In the genomic region with DNA sequence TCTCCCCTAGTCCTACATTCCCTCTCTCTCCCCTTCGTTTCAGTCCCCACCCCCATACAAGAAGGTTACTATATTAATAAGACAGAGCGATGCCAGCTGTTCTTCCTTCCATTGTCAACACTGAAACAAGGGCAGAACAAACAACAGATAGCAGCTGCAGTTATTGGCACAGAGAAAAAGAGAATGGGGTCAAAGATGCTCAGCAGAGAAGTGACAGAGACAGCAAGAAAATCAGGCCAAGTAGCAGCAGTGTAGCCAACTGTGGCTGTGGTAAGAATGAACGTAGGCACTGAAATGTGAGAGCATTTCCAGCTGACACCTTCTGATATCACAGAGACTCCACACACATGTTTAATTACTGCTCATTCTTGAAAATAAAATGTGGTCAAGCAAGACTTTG, we compare ENCODE assay signal across 15 cellular contexts.
DNase-seq lines count a peak whose midpoint lies in the region; ATAC-seq, FAIRE-seq and TF ChIP-seq lines count a peak whose summit lies in the region.
"Had no signal": no experiment of that assay in that cellular context is flagged by ENCODE, and none has a peak within 500 bp of the region (broad histone marks: within the 10 kb centered on the region; RNA-seq: fewer than 3 reads in every experiment).

No MANE protein-coding gene starts in this region.

- H3K36me3 ChIP-seq in left ventricle myocardium inferior (no peaks in the 10 kb centered on the region), colonic mucosa (no peaks in the 10 kb centered on the region), H7 (replicated peaks; ENCODE audit: control insufficient read depth, insufficient read depth, low read length) (no peaks in the 10 kb centered on the region)
- H3K36me3 ChIP-seq: brain microvascular endothelial cell, upper lobe of left lung had no signal

- no peaks in the 10 kb centered on the region for H3K27me3 Mint-ChIP-seq in type B pancreatic cell

- H3K4me3 Mint-ChIP-seq in type B pancreatic cell = peak overlapping the region; percentile 24

- DNase-seq in Right ventricle myocardium superior (no peak), left ventricle myocardium inferior (no peak), NCI-H748 treated with DMSO at 0.1 percent for 48 hours (lab: John Stamatoyannopoulos, UW) (peak; percentile 32), frontal cortex (ENCODE audit: low spot score in 2 of 2) (peak; percentile 2), type B pancreatic cell (ENCODE audit: extremely low spot score, unreplicated experiment) (no peak), colonic mucosa (no peak), H7 (no peak)
- no peak for DNase-seq in stimulated activated CD4-positive, alpha-beta T cell treated with anti-CD3 and anti-CD28 coated beads, Interleukin-12 subunit alpha, Interleukin-12 subunit beta, amount 100 ng/mL, for 4 hours
- DNase-seq: activated gamma-delta T cell, brain microvascular endothelial cell, DMS79 treated with DMSO at 0.1 percent for 48 hours, NCI-H226, occipital lobe, SIG-M5 had no signal

- no peak overlapping the region for H3K4me3 ChIP-seq in left ventricle myocardium inferior
- H3K4me3 ChIP-seq in colonic mucosa = no peak overlapping the region
- H3K4me3 ChIP-seq in H7 (ENCODE audit: insufficient read depth, low read depth, low read length) = no peak overlapping the region
- H3K4me3 ChIP-seq: upper lobe of left lung had no signal

- no peaks in the 10 kb centered on the region for H3K4me1 Mint-ChIP-seq in type B pancreatic cell (ENCODE audit: unreplicated experiment)

- peak overlapping the region; percentile 51 for H3K27ac Mint-ChIP-seq in type B pancreatic cell

- H3K27me3 ChIP-seq in left ventricle myocardium inferior (ENCODE audit: low read depth) (no peaks in the 10 kb centered on the region), colonic mucosa (no peaks in the 10 kb centered on the region), H7 (ENCODE audit: control insufficient read depth, insufficient read depth, low read length) (no peaks in the 10 kb centered on the region)
- H3K27me3 ChIP-seq: brain microvascular endothelial cell, upper lobe of left lung had no signal

- H3K4me1 ChIP-seq in left ventricle myocardium inferior = no peaks in the 10 kb centered on the region
- H3K4me1 ChIP-seq in colonic mucosa = no peaks in the 10 kb centered on the region
- H3K4me1 ChIP-seq: upper lobe of left lung had no signal

- no peaks in the 10 kb centered on the region for H3K9me3 Mint-ChIP-seq in type B pancreatic cell

- H3K27ac ChIP-seq in left ventricle myocardium inferior (replicated peaks) = no peak overlapping the region
- no peak overlapping the region for H3K27ac ChIP-seq in colonic mucosa
- H3K27ac ChIP-seq: brain microvascular endothelial cell, upper lobe of left lung had no signal

- ATAC-seq in Right ventricle myocardium superior (ENCODE audit: poor library complexity) = peak; percentile 73

- no peak overlapping the region for H3K9ac ChIP-seq in colonic mucosa (ENCODE audit: low read depth in 2 of 2, low read length in 2 of 2)

- no peak for FAIRE-seq in frontal cortex (lab: Jason Lieb, UNC)

- no peak for TF ChIP-seq CTCF in left ventricle myocardium inferior (IDR thresholded peaks at IDR 0.05; ENCODE audit: borderline replicate concordance)
- TF ChIP-seq CTCF in type B pancreatic cell (conservative IDR thresholded peaks at IDR 0.05) = no peak
- TF ChIP-seq CTCF in colonic mucosa (IDR thresholded peaks at IDR 0.05) = no peak

- no peaks in the 10 kb centered on the region for H3K36me3 Mint-ChIP-seq in type B pancreatic cell

- H3K9me3 ChIP-seq in left ventricle myocardium inferior (replicated peaks) (no peaks in the 10 kb centered on the region), colonic mucosa (no peaks in the 10 kb centered on the region)
- H3K9me3 ChIP-seq: upper lobe of left lung had no signal

- intact Hi-C loops in Right ventricle myocardium superior (cut with DNase I) = no loop called here
- intact Hi-C loops in left ventricle myocardium inferior (cut with micrococcal nuclease) = no loop called here
- intact Hi-C loops in colonic mucosa (cut with DNase I) = no loop called here

Comparison
In these comparisons a context has a peak if more than half of its experiments do, and no peak if none do; other contexts are left out.
1. DNase-seq: peak in NCI-H748 treated with DMSO at 0.1 percent for 48 hours (single experiment) and frontal cortex (2 of 2); none in Right ventricle myocardium superior (single experiment), left ventricle myocardium inferior (single experiment), type B pancreatic cell (single experiment), colonic mucosa (single experiment), H7 (single experiment) and stimulated activated CD4-positive, alpha-beta T cell treated with anti-CD3 and anti-CD28 coated beads, Interleukin-12 subunit alpha, Interleukin-12 subunit beta, amount 100 ng/mL, for 4 hours (single experiment).